Comparison of ENCODE assay signal across 1 cellular context in genomic region chr2:238573065-238573778, GRCh38.
TF ChIP-seq lines count a peak whose summit lies in the region.

No MANE protein-coding gene starts in this region.

TF ChIP-seq in HepG2, 621 proteins besides CTCF, POLR2A, EP300 and RAD21 (continued from another document):
- TF ChIP-seq IKZF5 (CRISPR knock-in tag; IDR thresholded peaks at IDR 0.05) (no peak), REXO4 (CRISPR knock-in tag; IDR thresholded peaks at IDR 0.05; ENCODE audit: borderline replicate concordance) (no peak), PRMT3 (CRISPR knock-in tag; IDR thresholded peaks at IDR 0.05; ENCODE audit: borderline replicate concordance, low read depth) (no peak), TEAD3 (CRISPR knock-in tag; optimal IDR thresholded peaks at IDR 0.05; ENCODE audit: borderline replicate concordance) (peak; percentile 34), ATF4 (CRISPR knock-in tag; IDR thresholded peaks at IDR 0.05) (no peak), ZMYM4 (CRISPR knock-in tag; IDR thresholded peaks at IDR 0.05) (no peak), HOXA7 (CRISPR knock-in tag; IDR thresholded peaks at IDR 0.05) (no peak), ZBTB2 (CRISPR knock-in tag; IDR thresholded peaks at IDR 0.05; ENCODE audit: low read depth) (no peak), GLMP (CRISPR knock-in tag; IDR thresholded peaks at IDR 0.05; ENCODE audit: borderline replicate concordance) (no peak), ZNF674 (CRISPR knock-in tag; IDR thresholded peaks at IDR 0.05; ENCODE audit: low read depth) (no peak), MTA1 (CRISPR knock-in tag; IDR thresholded peaks at IDR 0.05; ENCODE audit: borderline replicate concordance) (no peak), GTF3A (CRISPR knock-in tag; conservative IDR thresholded peaks at IDR 0.05) (no peak), ZNF605 (CRISPR knock-in tag; IDR thresholded peaks at IDR 0.05) (no peak), ZNF710 (CRISPR knock-in tag; IDR thresholded peaks at IDR 0.05; ENCODE audit: borderline replicate concordance) (no peak), ZNF281 (CRISPR knock-in tag; IDR thresholded peaks at IDR 0.05; ENCODE audit: borderline replicate concordance) (no peak), REL (CRISPR knock-in tag; conservative IDR thresholded peaks at IDR 0.05) (no peak), TCF7L2 (IDR thresholded peaks at IDR 0.05; ENCODE audit: low read depth, low read length) (no peak), CSRNP1 (CRISPR knock-in tag; IDR thresholded peaks at IDR 0.05) (no peak), ZNF160 (CRISPR knock-in tag; IDR thresholded peaks at IDR 0.05) (no peak), IRF9 (CRISPR knock-in tag; IDR thresholded peaks at IDR 0.05; ENCODE audit: borderline replicate concordance) (no peak), NFE2L1 (CRISPR knock-in tag; IDR thresholded peaks at IDR 0.05; ENCODE audit: borderline replicate concordance) (no peak), EEA1 (CRISPR knock-in tag; IDR thresholded peaks at IDR 0.05; ENCODE audit: borderline replicate concordance) (no peak), GABPB1 (CRISPR knock-in tag; IDR thresholded peaks at IDR 0.05) (no peak; the same call in 1 of the 2 replicates), DR1 (CRISPR knock-in tag; IDR thresholded peaks at IDR 0.05) (no peak), ZBTB46 (CRISPR knock-in tag; IDR thresholded peaks at IDR 0.05; ENCODE audit: borderline replicate concordance) (no peak), ZSCAN25 (CRISPR knock-in tag; IDR thresholded peaks at IDR 0.05) (no peak), ELF3 (CRISPR knock-in tag; IDR thresholded peaks at IDR 0.05) (no peak)
TF ChIP-seq in HepG2: peak in this region for 19.
